ENCODE assay signal across 8 cellular contexts in the genomic region with DNA sequence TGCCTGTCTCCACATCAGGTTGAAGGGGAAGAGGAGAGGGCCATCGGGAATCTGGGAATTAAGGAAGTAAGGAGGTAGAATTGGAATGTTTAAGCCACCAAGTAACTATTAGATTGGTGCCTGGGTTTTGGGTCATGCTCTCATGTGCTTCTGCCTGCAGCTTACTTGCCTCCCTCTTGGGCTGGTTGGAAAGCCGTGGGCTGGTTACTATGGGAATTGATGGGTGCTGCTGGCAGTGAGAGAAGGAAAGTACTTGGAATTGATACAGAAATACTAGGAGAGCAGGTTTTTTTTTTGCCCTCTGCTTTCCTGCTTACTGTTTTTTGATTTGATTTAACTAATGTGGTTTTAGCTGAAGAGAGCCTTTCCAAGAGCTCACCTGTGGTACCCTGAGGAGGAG.
DNase-seq lines count a peak whose midpoint lies in the region; FAIRE-seq and TF ChIP-seq lines count a peak whose summit lies in the region.
"Had no signal": no experiment of that assay in that cellular context is flagged by ENCODE, and none has a peak within 500 bp of the region (broad histone marks: within the 10 kb centered on the region; RNA-seq: fewer than 3 reads in every experiment).

No MANE protein-coding gene starts in this region.

- TF ChIP-seq CTCF in astrocyte of the cerebellum (IDR thresholded peaks at IDR 0.05; ENCODE audit: low read depth, low read length, missing control alignments) (no peak), thyroid gland (IDR thresholded peaks at IDR 0.05) (no peak)

- intact Hi-C loops in thyroid gland (cut with DNase I) (no loop called here), posterior vena cava (cut with DNase I) (loop anchor here in 1 of 2 donors (10.0 kb wide), 1 partner anchor 114 kb away; a partner anchor contains a TSS)

- in situ Hi-C loops in astrocyte of the cerebellum (cut with HindIII; ENCODE audit: low sequenced_read_pairs), result no loop called here

- peaks cover 8 to 29% of the 10 kb centered on the region in 2 donors for H3K4me1 ChIP-seq in thyroid gland

- H3K4me3 ChIP-seq in astrocyte of the cerebellum (ENCODE audit: low read depth, low read length) (no peak overlapping the region), thyroid gland (replicated peaks in 1 of 3) (no peak overlapping the region)

- peak; percentile 5 for FAIRE-seq in islet of Langerhans (lab: Jason Lieb, UNC)

- no peaks in the 10 kb centered on the region for H3K27me3 ChIP-seq in thyroid gland

- no peaks in the 10 kb centered on the region for H3K9me3 ChIP-seq in thyroid gland

- 7 to 10% methylated on average over 2 of the region's 2 CpGs for WGBS in thyroid gland, 2 donors

- peak overlapping the region in 2 of 3 donors; percentile 1 to 25 for H3K27ac ChIP-seq in thyroid gland

- H3K36me3 ChIP-seq in thyroid gland, result no peaks in the 10 kb centered on the region

- no peak for TF ChIP-seq POLR2A in thyroid gland (IDR thresholded peaks at IDR 0.05)

- DNase-seq in NCI-H1092 (lab: John Stamatoyannopoulos, UW) (peak; percentile 59), astrocyte of the cerebellum (ENCODE audit: low read depth) (peak; percentile 35), thyroid gland (peak; percentile 56), DMS114 treated with DMSO at 0.1 percent for 48 hours (lab: John Stamatoyannopoulos, UW; ENCODE audit: unreplicated experiment) (no peak), posterior vena cava (ENCODE audit: low spot score) (no peak), cerebellar nuclear complex (lab: John Stamatoyannopoulos, UW) (no peak)
- DNase-seq: NCI-H226 had no signal

Comparison
In these comparisons a context has a peak if more than half of its experiments do, and no peak if none do; other contexts are left out.
1. DNase-seq: peak in NCI-H1092 (single experiment), astrocyte of the cerebellum (single experiment) and thyroid gland (2 of 2); none in DMS114 treated with DMSO at 0.1 percent for 48 hours (single experiment), posterior vena cava (single experiment) and cerebellar nuclear complex (0 of 2).